Comparison of ENCODE assay signal across 7 cellular contexts in the genomic region with DNA sequence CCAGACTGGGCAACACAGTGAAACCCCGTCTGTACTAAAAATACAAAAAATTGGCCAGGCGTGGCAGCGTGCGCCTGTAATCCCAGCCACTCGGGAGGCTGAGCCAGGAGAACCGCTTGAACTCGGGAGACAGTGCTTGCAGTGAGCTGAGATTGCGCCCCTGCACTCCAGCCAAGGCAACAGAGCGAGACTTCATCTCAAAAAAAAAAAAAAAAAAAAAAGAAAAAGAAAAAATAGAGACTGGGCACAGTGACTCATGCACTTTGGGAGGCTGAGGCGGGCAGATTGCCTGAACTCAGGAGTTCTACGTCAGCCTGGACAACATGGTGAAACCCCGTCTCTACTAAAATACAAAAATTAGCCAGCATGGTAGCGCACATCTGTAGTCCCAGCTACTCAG.
DNase-seq lines count a peak whose midpoint lies in the region; ATAC-seq, FAIRE-seq and TF ChIP-seq lines count a peak whose summit lies in the region.
"Not testable (repeated sequence)": the region's sequence is repeated elsewhere in the genome, so short reads cannot be mapped to it uniquely, and the experiment has no call there.

No MANE protein-coding gene starts in this region.

- not testable (repeated sequence) for H3K27me3 Mint-ChIP-seq in astrocyte (ENCODE audit: low read depth, unreplicated experiment); natural killer cell (ENCODE audit: low read depth in 2 of 2)

- not testable (repeated sequence) for H3K9ac ChIP-seq in astrocyte (ENCODE audit: low read length); fibroblast of lung (ENCODE audit: insufficient read depth, low read length)

- not testable (repeated sequence) for FAIRE-seq in astrocyte (lab: Jason Lieb, UNC)

- H2AFZ ChIP-seq in astrocyte (ENCODE audit: low read depth, low read length); fibroblast of lung (ENCODE audit: low read length): not testable (repeated sequence)

- TF ChIP-seq CTCF in astrocyte (IDR thresholded peaks at IDR 0.05; ENCODE audit: insufficient read depth, low read depth, low read length); fibroblast of lung (conservative IDR thresholded peaks at IDR 0.05 in 1 of 2, IDR thresholded peaks at IDR 0.05 in 1 of 2; ENCODE audit: low read depth in 1 of 2, low read length in 2 of 2); left ventricle myocardium inferior (IDR thresholded peaks at IDR 0.05; ENCODE audit: borderline replicate concordance); natural killer cell (IDR thresholded peaks at IDR 0.05): not testable (repeated sequence)

- not testable (repeated sequence) for ATAC-seq in natural killer cell

- not testable (repeated sequence) for H3K27me3 ChIP-seq in astrocyte (ENCODE audit: insufficient read depth, low read length); fibroblast of lung (ENCODE audit: control insufficient read depth, insufficient read depth, low read length); left ventricle myocardium inferior (ENCODE audit: low read depth)

- H4K20me1 ChIP-seq in astrocyte (ENCODE audit: insufficient read depth, low read length): peaks cover 52% of the 10 kb centered on the region
- not testable (repeated sequence) for H4K20me1 ChIP-seq in fibroblast of lung (ENCODE audit: control insufficient read depth, extremely low read depth, insufficient read depth, low read length)

- H3K36me3 ChIP-seq in astrocyte (ENCODE audit: insufficient read depth, low read length) (peaks cover 23% of the 10 kb centered on the region), left ventricle myocardium inferior (peaks cover 24% of the 10 kb centered on the region)
- H3K36me3 ChIP-seq in fibroblast of lung (ENCODE audit: control insufficient read depth, insufficient read depth, low read length): not testable (repeated sequence)

- H3K27ac ChIP-seq in astrocyte (ENCODE audit: low read depth, low read length) (peak overlapping the region; percentile 6), fibroblast of lung (ENCODE audit: insufficient read depth, low read length) (peak overlapping the region; percentile 26), left ventricle myocardium inferior (replicated peaks) (peak overlapping the region; percentile 27)

- H3K9me3 ChIP-seq in astrocyte (ENCODE audit: insufficient read depth, low read depth, low read length); fibroblast of lung (ENCODE audit: control insufficient read depth, insufficient read depth, low read depth, low read length); left ventricle myocardium inferior (replicated peaks): not testable (repeated sequence)

- H3K4me2 ChIP-seq in astrocyte (ENCODE audit: low read length); fibroblast of lung (ENCODE audit: extremely low read depth, insufficient read depth, low read length): not testable (repeated sequence)

- peaks cover 22% of the 10 kb centered on the region for H3K36me3 Mint-ChIP-seq in astrocyte (ENCODE audit: low read depth, unreplicated experiment)
- H3K36me3 Mint-ChIP-seq in natural killer cell: not testable (repeated sequence)

- H3K4me3 Mint-ChIP-seq in astrocyte (ENCODE audit: unreplicated experiment): not testable (repeated sequence)
- H3K4me3 Mint-ChIP-seq in natural killer cell: peak overlapping the region; percentile 25

- peak overlapping the region; percentile 41 for H3K27ac Mint-ChIP-seq in astrocyte (ENCODE audit: unreplicated experiment)
- H3K27ac Mint-ChIP-seq in natural killer cell: not testable (repeated sequence)

- not testable (repeated sequence) for H3K4me1 Mint-ChIP-seq in astrocyte (ENCODE audit: low read depth, unreplicated experiment)
- peaks cover 9 to 31% of the 10 kb centered on the region in 2 donors for H3K4me1 Mint-ChIP-seq in natural killer cell

- H3K9me3 Mint-ChIP-seq in astrocyte (ENCODE audit: unreplicated experiment); natural killer cell: not testable (repeated sequence)

- H3K4me1 ChIP-seq in astrocyte (ENCODE audit: insufficient read depth, low read length); fibroblast of lung (ENCODE audit: control insufficient read depth, extremely low read depth, insufficient read depth, low read length): not testable (repeated sequence)
- H3K4me1 ChIP-seq in left ventricle myocardium inferior: peaks cover 46% of the 10 kb centered on the region

- H3K4me3 ChIP-seq in astrocyte (ENCODE audit: insufficient read depth, low read depth, low read length); fibroblast of lung (replicated peaks in 1 of 4; ENCODE audit: control extremely low read depth in 1 of 4, insufficient read depth in 1 of 4, low read depth in 3 of 4, low read length in 4 of 4); left ventricle myocardium inferior: not testable (repeated sequence)

- intact Hi-C loops in left ventricle myocardium inferior (cut with micrococcal nuclease); natural killer cell (cut with micrococcal nuclease): not testable (repeated sequence)

- H3K79me2 ChIP-seq in astrocyte (ENCODE audit: insufficient read depth, low read length) (peaks cover 66% of the 10 kb centered on the region), fibroblast of lung (ENCODE audit: control insufficient read depth, insufficient read depth, low read length) (peaks cover 21% of the 10 kb centered on the region)

- DNase-seq in Daoy (ENCODE audit: low read depth) (peak; percentile 69), NCI-H446 (lab: John Stamatoyannopoulos, UW) (peak; percentile 27 to 35), astrocyte (ENCODE audit: low read depth) (peak; percentile 63), fibroblast of lung (ENCODE audit: low read depth in 2 of 2) (peak; percentile 24 to 73), stromal cell of bone marrow (ENCODE audit: low read depth) (peak; percentile 35)
- DNase-seq in left ventricle myocardium inferior, natural killer cell: not testable (repeated sequence)
